ENCODE assay signal across 13 cellular contexts in the genomic region with DNA sequence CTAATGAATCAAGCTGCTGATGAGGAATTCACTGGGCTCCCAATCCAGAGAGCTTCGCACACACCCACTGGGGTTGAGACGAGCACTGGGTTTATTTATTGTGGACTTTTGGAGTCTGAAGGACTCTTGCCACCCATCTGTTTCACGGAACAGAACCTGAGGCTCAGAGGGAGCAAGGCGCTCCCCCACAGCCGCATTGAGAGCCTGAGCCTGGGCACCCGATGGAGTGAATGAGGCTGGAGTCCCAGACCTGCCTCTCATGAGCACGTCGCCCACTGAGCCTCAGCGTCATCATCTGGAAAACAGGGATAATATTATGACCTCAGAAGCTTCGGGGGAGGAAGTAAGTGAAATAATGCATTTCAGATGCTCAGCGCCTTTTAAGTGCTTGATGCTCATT. TPM values are rescaled to one million over a fixed set of nuclear protein-coding genes. Genes with fewer than 3 reads are reported as not detected.
DNase-seq lines count a peak whose midpoint lies in the region; ATAC-seq and TF ChIP-seq lines count a peak whose summit lies in the region.
"Had no signal": no experiment of that assay in that cellular context is flagged by ENCODE, and none has a peak within 500 bp of the region (broad histone marks: within the 10 kb centered on the region; RNA-seq: fewer than 3 reads in every experiment).

No MANE protein-coding gene starts in this region.

- no peaks in the 10 kb centered on the region for H3K9me3 Mint-ChIP-seq in dendritic cell treated with granulocyte-macrophage colony-stimulating factor and Interleukin-4, amounts not matched to agents 40 ng/mL and 50 ng/mL, for 4 days
- no peaks in the 10 kb centered on the region for H3K9me3 Mint-ChIP-seq in neural progenitor cell

- TF ChIP-seq RAD21 in IMR-90 (IDR thresholded peaks at IDR 0.05; ENCODE audit: low read length), result no peak

- TF ChIP-seq CTCF in IMR-90 (conservative IDR thresholded peaks at IDR 0.05; ENCODE audit: low read depth, low read length), result no peak
- TF ChIP-seq CTCF in neural progenitor cell (IDR thresholded peaks at IDR 0.05), result no peak

- peaks cover 82% of the 10 kb centered on the region for H3K4me1 Mint-ChIP-seq in dendritic cell treated with granulocyte-macrophage colony-stimulating factor and Interleukin-4, amounts not matched to agents 40 ng/mL and 50 ng/mL, for 4 days (ENCODE audit: low read depth)
- H3K4me1 Mint-ChIP-seq in neural progenitor cell, result peaks cover 74% of the 10 kb centered on the region

- no peak overlapping the region for H2BK5ac ChIP-seq in IMR-90 (ENCODE audit: low read depth, low read length, poor library complexity, severe bottlenecking)

- H2BK20ac ChIP-seq in IMR-90 (ENCODE audit: low read depth, low read length), result peak overlapping the region; percentile 32; the same call in 1 of the 2 replicates

- H3K9ac ChIP-seq in IMR-90 (ENCODE audit: low read depth, low read length), result no peak overlapping the region
- H3K9ac ChIP-seq in neural progenitor cell, result no peak overlapping the region

- H3K14ac ChIP-seq in IMR-90 (replicated peaks; ENCODE audit: low read depth, low read length), result peak overlapping the region; percentile 96

- H4K5ac ChIP-seq in IMR-90 (ENCODE audit: low read depth, low read length), result no peak overlapping the region

- peaks cover 99% of the 10 kb centered on the region for H3K79me2 ChIP-seq in ACC112 (ENCODE audit: control insufficient read depth, insufficient read depth, low read length, unreplicated experiment)
- H3K79me2 ChIP-seq in neural progenitor cell (ENCODE audit: low read depth), result peaks cover 42% of the 10 kb centered on the region

- DNase-seq in IMR-90 (no peak), neural progenitor cell (ENCODE audit: low spot score) (no peak), NCI-H1092 (lab: John Stamatoyannopoulos, UW) (no peak), MG63 (no peak), medulla oblongata (ENCODE audit: extremely low spot score) (no peak)
- DNase-seq: activated naive CD4-positive, alpha-beta T cell; DMS 273 treated with DMSO at 0.1 percent for 48 hours; heart left ventricle; NCI-H774; stimulated activated CD4-positive, alpha-beta T cell treated with anti-CD3 and anti-CD28 coated beads, Interleukin-12 subunit alpha, Interleukin-12 subunit beta, amount 100 ng/mL, for 4 hours had no signal

- in situ Hi-C loops in IMR-90 (cut with MboI; ENCODE audit: low sequenced_read_pairs), result no loop called here

- H3K27ac ChIP-seq in ACC112 (ENCODE audit: low read depth, low read length) (peak overlapping the region; percentile 99; the same call in 1 of the 2 replicates), IMR-90 (ENCODE audit: insufficient read depth, low read length) (peak overlapping the region; percentile 43; the same call in 1 of the 2 replicates), neural progenitor cell (no peak overlapping the region)

- POLR2A ChIA-PET in IMR-90 (lab: Charles Lee; ENCODE audit: unreplicated experiment), result interaction anchor here (0.7 kb wide), 1 partner anchor 13 kb away, joined by 3 read pairs; no protein-coding TSS in a partner anchor

- no TSS peak for BruUV-seq in IMR-90 (replicated peaks; lab: Mats Ljungman, UMichigan)

- 0 out of 3 replicates have a peak overlapping the region, but pooled peaks have one; percentile 6 for H2BK15ac ChIP-seq in IMR-90 (ENCODE audit: low read depth, low read length)

- H3K27me3 ChIP-seq in ACC112 (ENCODE audit: insufficient read depth, low read length), result no peaks in the 10 kb centered on the region
- H3K27me3 ChIP-seq in IMR-90 (ENCODE audit: control insufficient read depth, insufficient read depth, low read length), result no peaks in the 10 kb centered on the region
- no peaks in the 10 kb centered on the region for H3K27me3 ChIP-seq in neural progenitor cell
- no peaks in the 10 kb centered on the region for H3K27me3 ChIP-seq in MG63
- H3K27me3 ChIP-seq: heart left ventricle had no signal

- H4K20me1 ChIP-seq in IMR-90 (ENCODE audit: insufficient read depth, low read length) (peaks cover 78% of the 10 kb centered on the region), neural progenitor cell (ENCODE audit: low read depth) (peaks cover 54% of the 10 kb centered on the region)

- H3K27ac Mint-ChIP-seq in dendritic cell treated with granulocyte-macrophage colony-stimulating factor and Interleukin-4, amounts not matched to agents 40 ng/mL and 50 ng/mL, for 4 days, result peak overlapping the region; percentile 90
- H3K27ac Mint-ChIP-seq in neural progenitor cell, result peak overlapping the region; percentile 37

- no peak for TF ChIP-seq POLR2A in IMR-90 (IDR thresholded peaks at IDR 0.05; ENCODE audit: low read depth, low read length)

- H4K91ac ChIP-seq in IMR-90 (ENCODE audit: insufficient read depth, low read depth, low read length), result peak overlapping the region; percentile 58

- peak overlapping the region; percentile 65 for H2AK5ac ChIP-seq in IMR-90 (ENCODE audit: low read depth, low read length)

- CTCF ChIA-PET in IMR-90 (lab: Yijun Ruan, JAX), result no interaction called here

- H3K9me1 ChIP-seq in IMR-90 (ENCODE audit: insufficient read depth, low read length), result peaks cover 49% of the 10 kb centered on the region

- H3K27me3 Mint-ChIP-seq in dendritic cell treated with granulocyte-macrophage colony-stimulating factor and Interleukin-4, amounts not matched to agents 40 ng/mL and 50 ng/mL, for 4 days, result no peaks in the 10 kb centered on the region
- no peaks in the 10 kb centered on the region for H3K27me3 Mint-ChIP-seq in neural progenitor cell (ENCODE audit: insufficient read depth, low read depth)

- H3K56ac ChIP-seq in IMR-90 (ENCODE audit: extremely low read depth, insufficient read depth, low read length), result no peak overlapping the region

- ATAC-seq in IMR-90 (ENCODE audit: low read depth) (no peak), GM21737 (IDR thresholded peaks at IDR 0.05; ENCODE audit: unreplicated experiment) (no peak)
- ATAC-seq: heart left ventricle had no signal

- peak overlapping the region; percentile 91 for H2BK120ac ChIP-seq in IMR-90 (ENCODE audit: low read depth, low read length)

- intact Hi-C loops in IMR-90 (cut with micrococcal nuclease), result loop anchor here (2.0 to 5.0 kb wide), 2 partner anchors 136 to 329 kb away; no protein-coding TSS in a partner anchor
- intact Hi-C loops in dendritic cell treated with granulocyte-macrophage colony-stimulating factor and Interleukin-4, amounts not matched to agents 40 ng/mL and 50 ng/mL, for 4 days (cut with micrococcal nuclease), result loop anchor here (5.0 kb wide), 1 partner anchor 136 kb away; no protein-coding TSS in a partner anchor

- WGBS in IMR-90 (ENCODE audit: extremely low coverage in 2 of 2, insufficient read length in 1 of 2), 2 experiments, result 92% methylated on average over 6 of the region's 11 CpGs; no CpG with 5 or more reads in 1 of the 2 experiments

- peak overlapping the region; percentile 29 to 41; a peak in 1 of 4 replicates for H4K8ac ChIP-seq in IMR-90 (ENCODE audit: low read depth in 2 of 2, low read length in 2 of 2)

- H3K18ac ChIP-seq in IMR-90 (ENCODE audit: low read depth, low read length), result no peak overlapping the region

- no peaks in the 10 kb centered on the region for H3K9me3 ChIP-seq in IMR-90 (ENCODE audit: control insufficient read depth, insufficient read depth, low read length)
- H3K9me3 ChIP-seq in neural progenitor cell (ENCODE audit: low read depth), result no peaks in the 10 kb centered on the region
- no peaks in the 10 kb centered on the region for H3K9me3 ChIP-seq in MG63
- H3K9me3 ChIP-seq: heart left ventricle had no signal

- H2AK9ac ChIP-seq in IMR-90 (replicated peaks; ENCODE audit: low read depth, low read length, poor library complexity), result peak overlapping the region; percentile 48

- H3K4me3 Mint-ChIP-seq in dendritic cell treated with granulocyte-macrophage colony-stimulating factor and Interleukin-4, amounts not matched to agents 40 ng/mL and 50 ng/mL, for 4 days, result peak overlapping the region; percentile 94
- H3K4me3 Mint-ChIP-seq in neural progenitor cell, result no peak overlapping the region

- H3K23ac ChIP-seq in IMR-90 (ENCODE audit: low read depth, low read length), result peak overlapping the region; percentile 63

- peak overlapping the region; percentile 59 for H3K4ac ChIP-seq in IMR-90 (ENCODE audit: low read depth, low read length)

- H3K4me1 ChIP-seq in ACC112 (ENCODE audit: control insufficient read depth, insufficient read depth, low read length, unreplicated experiment) (peaks cover 78% of the 10 kb centered on the region), IMR-90 (ENCODE audit: control insufficient read depth, insufficient read depth, low read length) (peaks cover 61% of the 10 kb centered on the region), neural progenitor cell (peaks cover 31% of the 10 kb centered on the region)

- dilution Hi-C loops in IMR-90 (cut with HindIII; ENCODE audit: low sequenced_read_pairs, unreplicated experiment), result no loop called here

- no peaks in the 10 kb centered on the region; the same call in 1 of the 2 replicates for H3K36me3 ChIP-seq in ACC112 (ENCODE audit: insufficient read depth, low read length)
- H3K36me3 ChIP-seq in IMR-90 (ENCODE audit: control insufficient read depth, insufficient read depth, low read length), result peaks cover 22% of the 10 kb centered on the region
- no peaks in the 10 kb centered on the region for H3K36me3 ChIP-seq in neural progenitor cell
- H3K36me3 ChIP-seq in MG63, result peaks cover 53% of the 10 kb centered on the region

- peaks cover 3 to 66% of the 10 kb centered on the region in 2 experiments; a peak in 3 of 4 replicates for H3K79me1 ChIP-seq in IMR-90 (ENCODE audit: low read depth in 1 of 2, low read length in 2 of 2)

- peak overlapping the region; percentile 54 for H3K4me2 ChIP-seq in IMR-90 (ENCODE audit: low read depth, low read length)
- H3K4me2 ChIP-seq in neural progenitor cell, result peak overlapping the region; percentile 56

- H3K36me3 Mint-ChIP-seq in dendritic cell treated with granulocyte-macrophage colony-stimulating factor and Interleukin-4, amounts not matched to agents 40 ng/mL and 50 ng/mL, for 4 days (ENCODE audit: low read depth), result peaks cover 78% of the 10 kb centered on the region
- no peaks in the 10 kb centered on the region for H3K36me3 Mint-ChIP-seq in neural progenitor cell

- H3F3A ChIP-seq in neural progenitor cell (ENCODE audit: low read depth), result peaks cover 31% of the 10 kb centered on the region

- no peak overlapping the region for H2AFZ ChIP-seq in ACC112 (ENCODE audit: low read length, unreplicated experiment)
- no peak overlapping the region for H2AFZ ChIP-seq in IMR-90 (replicated peaks; ENCODE audit: low read length, poor library complexity)
- H2AFZ ChIP-seq in neural progenitor cell (replicated peaks), result no peak overlapping the region

- H3K4me3 ChIP-seq in ACC112 (ENCODE audit: low read depth, low read length) (peak overlapping the region; percentile 76), IMR-90 (ENCODE audit: insufficient read depth, low read depth, low read length) (no peak overlapping the region), neural progenitor cell (peak overlapping the region; percentile 5), MG63 (no peak overlapping the region)

RNA-seq across cellular contexts. Expression of a gene that starts 5.4 kb away (rescaled TPM):
- total RNA-seq in IMR-90 (2012; rRNA removed) (77.8 and 79.9 TPM in 2 replicates), neural progenitor cell (ENCODE audit: low replicate concordance) (18.5 and 21.2 TPM in 2 replicates)
- 110 and 112 TPM in 2 replicates for polyA plus RNA-seq in IMR-90 (2012; rRNA removed)
- 55.9 and 71.1 TPM in 2 replicates for polyA plus RNA-seq in IMR-90 (2012; cell fraction: cytosol; rRNA removed)
- polyA plus RNA-seq in IMR-90 (2012; cell fraction: nucleus; rRNA removed; ENCODE audit: low replicate concordance), result 133 and 147 TPM in 2 replicates
- total RNA-seq in MG63 (2014; rRNA removed; shearing (Covaris generic); ENCODE audit: low replicate concordance), result 25.0 and 33.1 TPM in 2 replicates

Comparison
In these comparisons a context has a peak if more than half of its experiments do, and no peak if none do; other contexts are left out.
1. H3K4me3 ChIP-seq: peak in ACC112 (single experiment) and neural progenitor cell (single experiment); none in IMR-90 (single experiment) and MG63 (single experiment).